In the genomic region with DNA sequence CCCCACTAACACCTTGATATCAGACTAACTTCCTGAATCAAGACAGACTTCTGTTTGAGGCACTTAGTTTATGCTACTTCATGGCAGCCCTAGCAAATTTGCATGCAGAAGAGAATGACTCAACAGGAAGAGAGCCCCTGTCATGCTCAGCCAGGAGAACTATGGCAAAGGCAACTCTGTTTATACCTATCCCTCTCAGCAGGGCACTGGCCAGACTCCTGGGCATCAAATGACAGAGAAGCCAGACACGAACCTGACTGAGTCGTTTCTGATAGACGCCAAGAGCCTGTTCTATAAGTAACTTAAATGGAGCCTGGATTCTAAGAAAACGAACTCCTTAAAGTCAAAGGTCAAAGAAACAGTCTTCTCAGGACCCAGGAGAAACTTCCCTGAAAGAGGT, we compare ENCODE assay signal across 1 cellular context.
TF ChIP-seq lines count a peak whose summit lies in the region.

No MANE protein-coding gene starts in this region.

TF ChIP-seq in IMR-90, 13 proteins besides CTCF, POLR2A, EP300 and RAD21 (continued from another document):
- no peak for TF ChIP-seq CEBPB (IDR thresholded peaks at IDR 0.05; ENCODE audit: low read depth, low read length)
- no peak for TF ChIP-seq BHLHE40 (IDR thresholded peaks at IDR 0.05; ENCODE audit: low read depth, low read length)
- TF ChIP-seq FOS (IDR thresholded peaks at IDR 0.05; ENCODE audit: low read depth, low read length): no peak
- no peak for TF ChIP-seq RFX5 (IDR thresholded peaks at IDR 0.05; ENCODE audit: low read depth, low read length)
- no peak for TF ChIP-seq RCOR1 (IDR thresholded peaks at IDR 0.05; ENCODE audit: insufficient replicate concordance, low read length)
- TF ChIP-seq, protein P1, sequence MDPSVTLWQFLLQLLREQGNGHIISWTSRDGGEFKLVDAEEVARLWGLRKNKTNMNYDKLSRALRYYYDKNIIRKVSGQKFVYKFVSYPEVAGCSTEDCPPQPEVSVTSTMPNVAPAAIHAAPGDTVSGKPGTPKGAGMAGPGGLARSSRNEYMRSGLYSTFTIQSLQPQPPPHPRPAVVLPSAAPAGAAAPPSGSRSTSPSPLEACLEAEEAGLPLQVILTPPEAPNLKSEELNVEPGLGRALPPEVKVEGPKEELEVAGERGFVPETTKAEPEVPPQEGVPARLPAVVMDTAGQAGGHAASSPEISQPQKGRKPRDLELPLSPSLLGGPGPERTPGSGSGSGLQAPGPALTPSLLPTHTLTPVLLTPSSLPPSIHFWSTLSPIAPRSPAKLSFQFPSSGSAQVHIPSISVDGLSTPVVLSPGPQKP (IDR thresholded peaks at IDR 0.05; ENCODE audit: borderline replicate concordance, low read depth, low read length): no peak
- TF ChIP-seq SMC3 (IDR thresholded peaks at IDR 0.05; ENCODE audit: low read depth, low read length): no peak
